ENCODE assay signal across 19 cellular contexts in the genomic region with DNA sequence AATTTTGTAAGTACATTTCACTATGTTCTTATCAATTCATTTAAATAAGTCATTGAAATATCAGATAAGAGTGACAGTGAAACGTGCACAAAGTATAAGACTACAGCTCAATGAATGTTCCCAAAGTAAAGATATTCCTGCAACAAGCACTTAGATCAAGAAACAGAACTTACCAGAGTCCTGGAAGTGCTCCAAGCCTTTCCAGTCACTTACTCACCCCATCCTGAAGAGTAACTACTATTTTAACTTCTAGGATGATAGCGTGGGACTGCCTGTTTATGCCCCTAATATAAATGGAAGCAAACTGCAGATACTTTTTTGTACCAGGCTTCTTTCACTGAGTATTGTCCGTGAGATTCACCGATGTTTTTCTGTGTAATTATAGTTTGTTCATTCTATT.
DNase-seq lines count a peak whose midpoint lies in the region; ATAC-seq and TF ChIP-seq lines count a peak whose summit lies in the region.
"Had no signal": no experiment of that assay in that cellular context is flagged by ENCODE, and none has a peak within 500 bp of the region (broad histone marks: within the 10 kb centered on the region; RNA-seq: fewer than 3 reads in every experiment).

No MANE protein-coding gene starts in this region.

- H3K27me3 ChIP-seq in AG04450 (ENCODE audit: control insufficient read depth, insufficient read depth, low read length), result no peaks in the 10 kb centered on the region
- H3K27me3 ChIP-seq in IMR-90 (ENCODE audit: control insufficient read depth, insufficient read depth, low read length), result no peaks in the 10 kb centered on the region
- H3K27me3 ChIP-seq in mammary epithelial cell (ENCODE audit: insufficient read depth, low read length), result no peaks in the 10 kb centered on the region
- H3K27me3 ChIP-seq: cardiac muscle cell, upper lobe of left lung had no signal

- no peak overlapping the region for H2AK5ac ChIP-seq in IMR-90 (ENCODE audit: low read depth, low read length)

- TF ChIP-seq CTCF in AG04450 (IDR thresholded peaks at IDR 0.05; ENCODE audit: low read depth, low read length), result no peak
- TF ChIP-seq CTCF in IMR-90 (conservative IDR thresholded peaks at IDR 0.05; ENCODE audit: low read depth, low read length), result no peak
- TF ChIP-seq CTCF in mammary epithelial cell (conservative IDR thresholded peaks at IDR 0.05 in 1 of 2, IDR thresholded peaks at IDR 0.05 in 1 of 2; ENCODE audit: extremely low read depth in 1 of 2, insufficient read depth in 1 of 2, low read depth in 1 of 2, low read length in 2 of 2), result no peak

- no peak for TF ChIP-seq POLR2A in IMR-90 (IDR thresholded peaks at IDR 0.05; ENCODE audit: low read depth, low read length)

- H2BK20ac ChIP-seq in IMR-90 (ENCODE audit: low read depth, low read length), result no peak overlapping the region

- no peak overlapping the region for H2BK5ac ChIP-seq in IMR-90 (ENCODE audit: low read depth, low read length, poor library complexity, severe bottlenecking)

- no peak overlapping the region for H4K91ac ChIP-seq in IMR-90 (ENCODE audit: insufficient read depth, low read depth, low read length)

- H3K18ac ChIP-seq in IMR-90 (ENCODE audit: low read depth, low read length), result no peak overlapping the region

- BruUV-seq in IMR-90 (replicated peaks; lab: Mats Ljungman, UMichigan) (no TSS peak), mammary epithelial cell (replicated peaks; lab: Mats Ljungman, UMichigan) (no TSS peak)

- no peak overlapping the region for H2AFZ ChIP-seq in IMR-90 (replicated peaks; ENCODE audit: low read length, poor library complexity)
- no peak overlapping the region for H2AFZ ChIP-seq in mammary epithelial cell (ENCODE audit: low read depth, low read length)

- TF ChIP-seq RAD21 in IMR-90 (IDR thresholded peaks at IDR 0.05; ENCODE audit: low read length), result no peak

- POLR2A ChIA-PET in AG04450 (lab: Yijun Ruan, JAX), result no interaction called here
- POLR2A ChIA-PET in IMR-90 (lab: Charles Lee; ENCODE audit: unreplicated experiment), result no interaction called here

- H3K9me3 ChIP-seq in AG04450 (ENCODE audit: control insufficient read depth, insufficient read depth, low read length) (no peaks in the 10 kb centered on the region; the same call in 1 of the 2 replicates), IMR-90 (ENCODE audit: control insufficient read depth, insufficient read depth, low read length) (no peaks in the 10 kb centered on the region), mammary epithelial cell (replicated peaks; ENCODE audit: insufficient read depth, low read length) (no peaks in the 10 kb centered on the region)
- H3K9me3 ChIP-seq: upper lobe of left lung had no signal

- no peak overlapping the region for H3K23ac ChIP-seq in IMR-90 (ENCODE audit: low read depth, low read length)

- H3K14ac ChIP-seq in IMR-90 (replicated peaks; ENCODE audit: low read depth, low read length), result no peak overlapping the region

- H3K56ac ChIP-seq in IMR-90 (ENCODE audit: extremely low read depth, insufficient read depth, low read length), result no peak overlapping the region

- no peak overlapping the region for H2AK9ac ChIP-seq in IMR-90 (replicated peaks; ENCODE audit: low read depth, low read length, poor library complexity)

- in situ Hi-C loops in IMR-90 (cut with MboI; ENCODE audit: low sequenced_read_pairs) (no loop called here), mammary epithelial cell (cut with MboI; ENCODE audit: low sequenced_read_pairs in 2 of 2) (no loop called here)

- H4K5ac ChIP-seq in IMR-90 (ENCODE audit: low read depth, low read length), result no peak overlapping the region

- no peak overlapping the region for H3K4me2 ChIP-seq in IMR-90 (ENCODE audit: low read depth, low read length)
- no peak overlapping the region for H3K4me2 ChIP-seq in mammary epithelial cell (ENCODE audit: insufficient read depth, low read depth, low read length)

- H3K9ac ChIP-seq in IMR-90 (ENCODE audit: low read depth, low read length) (no peak overlapping the region), mammary epithelial cell (ENCODE audit: insufficient read depth, low read length) (no peak overlapping the region)

- H3K27ac ChIP-seq in AG04450 (ENCODE audit: low read depth, low read length) (no peak overlapping the region), IMR-90 (ENCODE audit: insufficient read depth, low read length) (no peak overlapping the region), mammary epithelial cell (ENCODE audit: insufficient read depth, low read depth, low read length) (no peak overlapping the region)
- H3K27ac ChIP-seq: cardiac muscle cell, upper lobe of left lung had no signal

- DNase-seq in AG04450 (ENCODE audit: low read depth, low spot score) (peak; percentile 59), IMR-90 (peak; percentile 88), mammary epithelial cell (peak; percentile 8), left ventricle myocardium superior (no peak), NCI-H524 treated with DMSO at 0.1 percent for 48 hours (lab: John Stamatoyannopoulos, UW) (no peak)
- no peak for DNase-seq in activated CD4-positive, alpha-beta T cell treated with anti-CD3 and anti-CD28 coated beads, Interleukin-2, amount 50 U/mL, for 4 hours
- DNase-seq: activated CD4-positive, alpha-beta memory T cell treated with anti-CD3 and anti-CD28 coated beads, Interleukin-2, amount 10 ng/mL, durations not matched to agents 7 days and 5 days; activated T-cell treated with anti-CD3 and anti-CD28 coated beads, Interleukin-2, amount 50 U/mL, for 48 hours; H7; hypothalamus; kidney; NCI-H187; stimulated activated naive CD4-positive, alpha-beta T cell; upper lobe of left lung had no signal

- H4K8ac ChIP-seq in IMR-90 (ENCODE audit: low read depth in 2 of 2, low read length in 2 of 2), result no peak overlapping the region

- H2BK15ac ChIP-seq in IMR-90 (ENCODE audit: low read depth, low read length), result no peak overlapping the region

- WGBS in IMR-90 (ENCODE audit: extremely low coverage in 2 of 2, insufficient read length in 1 of 2), 2 experiments, result no CpG with 5 or more reads among the region's 4 CpGs
- 89% methylated on average over 4 of the region's 4 CpGs for WGBS in mammary epithelial cell (ENCODE audit: low coverage, missing lambda C conversion rate)

- no peaks in the 10 kb centered on the region for H3K79me1 ChIP-seq in IMR-90 (ENCODE audit: low read depth in 1 of 2, low read length in 2 of 2)

- ATAC-seq in IMR-90 (ENCODE audit: low read depth) (peak; percentile 51), left ventricle myocardium superior (peak; percentile 86), HG02642 (IDR thresholded peaks at IDR 0.05; ENCODE audit: poor library complexity, unreplicated experiment) (no peak), GM19463 (IDR thresholded peaks at IDR 0.05; ENCODE audit: unreplicated experiment) (no peak)
- ATAC-seq: esophagus mucosa, HepG2 had no signal

- H4K20me1 ChIP-seq in IMR-90 (ENCODE audit: insufficient read depth, low read length) (no peaks in the 10 kb centered on the region), mammary epithelial cell (ENCODE audit: insufficient read depth, low read length) (no peaks in the 10 kb centered on the region)

- H3K36me3 ChIP-seq in IMR-90 (ENCODE audit: control insufficient read depth, insufficient read depth, low read length) (no peaks in the 10 kb centered on the region), mammary epithelial cell (ENCODE audit: insufficient read depth, low read length) (no peaks in the 10 kb centered on the region)
- H3K36me3 ChIP-seq: cardiac muscle cell, upper lobe of left lung had no signal

- H3K4me3 ChIP-seq in AG04450 (ENCODE audit: low read depth, low read length) (no peak overlapping the region), IMR-90 (ENCODE audit: insufficient read depth, low read depth, low read length) (no peak overlapping the region), mammary epithelial cell (replicated peaks in 1 of 3; ENCODE audit: insufficient read depth in 1 of 3, low read depth in 2 of 3, low read length in 3 of 3) (no peak overlapping the region)
- H3K4me3 ChIP-seq: cardiac muscle cell, upper lobe of left lung had no signal

- H3K79me2 ChIP-seq in mammary epithelial cell (ENCODE audit: insufficient read depth, low read length), result no peaks in the 10 kb centered on the region

- H3K4me1 ChIP-seq in IMR-90 (ENCODE audit: control insufficient read depth, insufficient read depth, low read length), result no peaks in the 10 kb centered on the region
- no peaks in the 10 kb centered on the region for H3K4me1 ChIP-seq in mammary epithelial cell (ENCODE audit: insufficient read depth, low read length)
- H3K4me1 ChIP-seq: upper lobe of left lung had no signal

- dilution Hi-C loops in IMR-90 (cut with HindIII; ENCODE audit: low sequenced_read_pairs, unreplicated experiment), result no loop called here
- dilution Hi-C loops in mammary epithelial cell (cut with HindIII; ENCODE audit: low sequenced_read_pairs), result no loop called here

- no peak overlapping the region for H2BK120ac ChIP-seq in IMR-90 (ENCODE audit: low read depth, low read length)

- H3K9me1 ChIP-seq in IMR-90 (ENCODE audit: insufficient read depth, low read length), result no peaks in the 10 kb centered on the region; the same call in 1 of the 2 replicates

- CTCF ChIA-PET in AG04450 (lab: Charles Lee), result interaction anchor here (1.1 kb wide), 1 partner anchor 280 kb away, joined by 3 read pairs; no protein-coding TSS in a partner anchor
- CTCF ChIA-PET in IMR-90 (lab: Yijun Ruan, JAX), result no interaction called here
- CTCF ChIA-PET in mammary epithelial cell (lab: Charles Lee; ENCODE audit: low non-redundant PET), result interaction anchor here (0.7 kb wide), 1 partner anchor 611 kb away, joined by 5 read pairs; no protein-coding TSS in a partner anchor

- intact Hi-C loops in IMR-90 (cut with micrococcal nuclease) (no loop called here), mammary epithelial cell (cut with micrococcal nuclease) (no loop called here), left ventricle myocardium superior (cut with micrococcal nuclease) (no loop called here)

- H3K4ac ChIP-seq in IMR-90 (ENCODE audit: low read depth, low read length), result no peak overlapping the region

TF ChIP-seq in IMR-90, 13 proteins besides CTCF, POLR2A, EP300 and RAD21:
- TF ChIP-seq FOS (IDR thresholded peaks at IDR 0.05; ENCODE audit: low read depth, low read length) (no peak), MAFK (IDR thresholded peaks at IDR 0.05; ENCODE audit: low read depth, low read length) (no peak)

Comparison
In these comparisons a context has a peak if more than half of its experiments do, and no peak if none do; other contexts are left out.
1. DNase-seq: peak in AG04450 (single experiment), IMR-90 (single experiment) and mammary epithelial cell (single experiment); none in left ventricle myocardium superior (single experiment), activated CD4-positive, alpha-beta T cell treated with anti-CD3 and anti-CD28 coated beads, Interleukin-2, amount 50 U/mL, for 4 hours (0 of 2) and NCI-H524 treated with DMSO at 0.1 percent for 48 hours (single experiment).
2. ATAC-seq: peak in IMR-90 (single experiment) and left ventricle myocardium superior (single experiment); none in HG02642 (single experiment) and GM19463 (single experiment).